ENCODE assay signal across 11 cellular contexts in the genomic region with DNA sequence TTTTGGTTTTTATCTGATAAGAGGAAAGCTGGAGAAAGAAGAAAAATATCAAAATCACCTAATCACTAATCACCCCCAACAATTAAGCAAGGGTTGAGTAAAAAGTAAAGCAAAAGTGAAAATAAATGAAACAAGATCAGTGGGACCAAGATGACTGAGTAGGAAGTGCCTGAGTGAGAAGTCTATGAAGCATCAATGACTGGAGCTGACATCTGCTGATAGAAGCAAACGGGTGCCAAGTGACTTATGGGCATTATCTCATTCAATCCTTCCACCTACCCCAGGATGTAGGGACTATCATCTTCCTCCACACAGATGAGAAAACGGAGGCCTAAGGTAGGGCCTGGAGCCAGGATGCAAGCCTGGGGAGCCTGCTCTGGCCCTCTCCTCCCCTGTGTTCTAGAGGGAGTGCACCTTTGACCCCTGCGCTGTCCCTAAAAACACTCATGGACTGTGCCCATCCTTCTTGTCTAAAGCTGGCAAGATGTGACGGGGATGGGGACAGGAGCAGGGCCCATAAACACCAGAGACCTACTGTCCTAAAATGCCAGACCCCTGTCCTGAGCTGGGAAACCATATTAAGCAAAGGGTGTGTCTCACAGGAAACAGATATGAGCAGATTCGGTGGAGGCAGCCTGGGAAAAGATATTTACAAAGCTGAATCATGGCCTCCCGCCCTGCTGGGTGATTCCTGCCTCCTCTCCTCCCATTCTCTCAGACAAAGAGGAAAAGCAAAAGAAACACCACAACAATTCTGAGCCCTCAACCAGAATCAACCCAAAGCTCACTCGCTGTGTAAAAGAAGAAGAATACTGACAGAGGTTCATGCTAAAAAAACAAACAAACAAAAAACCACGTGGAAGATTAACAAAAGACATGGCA.
DNase-seq lines count a peak whose midpoint lies in the region; ATAC-seq lines count a peak whose summit lies in the region.
"Had no signal": no experiment of that assay in that cellular context is flagged by ENCODE, and none has a peak within 500 bp of the region (broad histone marks: within the 10 kb centered on the region; RNA-seq: fewer than 3 reads in every experiment).

No MANE protein-coding gene starts in this region.

- peak; percentile 23 for DNase-seq in activated naive CD4-positive, alpha-beta T cell treated with anti-CD3 and anti-CD28 coated beads, Interleukin-2, amount 10 ng/mL, durations not matched to agents 7 days and 5 days
- DNase-seq in activated naive CD4-positive, alpha-beta T cell treated with Interleukin-2 at 50 U/mL for 16 hours: no peak
- peak; percentile 26 for DNase-seq in RPMI7951 (ENCODE audit: low read depth)
- no peak for DNase-seq in effector memory CD8-positive, alpha-beta T cell
- DNase-seq in stimulated activated naive CD8-positive, alpha-beta T cell treated with anti-CD3 and anti-CD28 coated beads, Interleukin-15, amount 100 ng/mL, for 72 hours: no peak
- DNase-seq in hippocampal formation (lab: John Stamatoyannopoulos, UW): no peak
- no peak for DNase-seq in nucleus accumbens (lab: John Stamatoyannopoulos, UW)
- DNase-seq: activated CD4-positive, alpha-beta T cell treated with anti-CD3 and anti-CD28 coated beads for 4 hours; BE2C; NCI-H2227 treated with DMSO at 0.1 percent for 48 hours had no signal

- no peak overlapping the region for H3K4me3 Mint-ChIP-seq in activated naive CD4-positive, alpha-beta T cell treated with anti-CD3 and anti-CD28 coated beads, Interleukin-2, amount 10 ng/mL, durations not matched to agents 7 days and 5 days
- H3K4me3 Mint-ChIP-seq in effector memory CD8-positive, alpha-beta T cell: peak overlapping the region in 1 of 2 donors; percentile 7
- H3K4me3 Mint-ChIP-seq in stimulated activated naive CD8-positive, alpha-beta T cell treated with anti-CD3 and anti-CD28 coated beads, Interleukin-15, amount 100 ng/mL, for 72 hours: no peak overlapping the region

- CTCF ChIA-PET in activated naive CD4-positive, alpha-beta T cell treated with anti-CD3 and anti-CD28 coated beads, Interleukin-2, amount 10 ng/mL, durations not matched to agents 7 days and 5 days (lab: Charles Lee): interaction anchor here (0.8 kb wide), 2 partner anchors 10 to 14 kb away, joined by 3 to 4 read pairs; no protein-coding TSS in a partner anchor

- peaks cover 17% of the 10 kb centered on the region for H3K36me3 Mint-ChIP-seq in activated naive CD4-positive, alpha-beta T cell treated with anti-CD3 and anti-CD28 coated beads, Interleukin-2, amount 10 ng/mL, durations not matched to agents 7 days and 5 days
- peaks cover 4% of the 10 kb centered on the region for H3K36me3 Mint-ChIP-seq in effector memory CD8-positive, alpha-beta T cell (ENCODE audit: insufficient read depth)

- H3K27ac Mint-ChIP-seq in activated naive CD4-positive, alpha-beta T cell treated with anti-CD3 and anti-CD28 coated beads, Interleukin-2, amount 10 ng/mL, durations not matched to agents 7 days and 5 days: peak overlapping the region; percentile 13
- peak overlapping the region; percentile 73 to 87 for H3K27ac Mint-ChIP-seq in effector memory CD8-positive, alpha-beta T cell
- H3K27ac Mint-ChIP-seq in stimulated activated naive CD8-positive, alpha-beta T cell treated with anti-CD3 and anti-CD28 coated beads, Interleukin-15, amount 100 ng/mL, for 72 hours: peak overlapping the region; percentile 34 to 74

- no peaks in the 10 kb centered on the region for H3K9me3 Mint-ChIP-seq in activated naive CD4-positive, alpha-beta T cell treated with anti-CD3 and anti-CD28 coated beads, Interleukin-2, amount 10 ng/mL, durations not matched to agents 7 days and 5 days
- H3K9me3 Mint-ChIP-seq in effector memory CD8-positive, alpha-beta T cell: no peaks in the 10 kb centered on the region
- H3K9me3 Mint-ChIP-seq in stimulated activated naive CD8-positive, alpha-beta T cell treated with anti-CD3 and anti-CD28 coated beads, Interleukin-15, amount 100 ng/mL, for 72 hours: no peaks in the 10 kb centered on the region

- peak; percentile 55 for ATAC-seq in effector memory CD8-positive, alpha-beta T cell (replicated peaks)
- ATAC-seq in stimulated activated naive CD8-positive, alpha-beta T cell treated with anti-CD3 and anti-CD28 coated beads, Interleukin-15, amount 100 ng/mL, for 72 hours: peak; percentile 88
- ATAC-seq in HG03469 (IDR thresholded peaks at IDR 0.05; ENCODE audit: unreplicated experiment): no peak

- H3K4me1 Mint-ChIP-seq in activated naive CD4-positive, alpha-beta T cell treated with anti-CD3 and anti-CD28 coated beads, Interleukin-2, amount 10 ng/mL, durations not matched to agents 7 days and 5 days: peaks cover 24% of the 10 kb centered on the region
- H3K4me1 Mint-ChIP-seq in effector memory CD8-positive, alpha-beta T cell (ENCODE audit: low read depth in 2 of 2): peaks cover 15 to 27% of the 10 kb centered on the region in 2 donors
- H3K4me1 Mint-ChIP-seq in stimulated activated naive CD8-positive, alpha-beta T cell treated with anti-CD3 and anti-CD28 coated beads, Interleukin-15, amount 100 ng/mL, for 72 hours: peaks cover 27% of the 10 kb centered on the region

- H3K27me3 Mint-ChIP-seq in activated naive CD4-positive, alpha-beta T cell treated with anti-CD3 and anti-CD28 coated beads, Interleukin-2, amount 10 ng/mL, durations not matched to agents 7 days and 5 days: no peaks in the 10 kb centered on the region
- no peaks in the 10 kb centered on the region for H3K27me3 Mint-ChIP-seq in effector memory CD8-positive, alpha-beta T cell
- H3K27me3 Mint-ChIP-seq in stimulated activated naive CD8-positive, alpha-beta T cell treated with anti-CD3 and anti-CD28 coated beads, Interleukin-15, amount 100 ng/mL, for 72 hours: no peaks in the 10 kb centered on the region

Comparison
In these comparisons a context has a peak if more than half of its experiments do, and no peak if none do; other contexts are left out.
1. DNase-seq: peak in activated naive CD4-positive, alpha-beta T cell treated with anti-CD3 and anti-CD28 coated beads, Interleukin-2, amount 10 ng/mL, durations not matched to agents 7 days and 5 days (single experiment) and RPMI7951 (single experiment); none in activated naive CD4-positive, alpha-beta T cell treated with Interleukin-2 at 50 U/mL for 16 hours (single experiment), effector memory CD8-positive, alpha-beta T cell (0 of 3), stimulated activated naive CD8-positive, alpha-beta T cell treated with anti-CD3 and anti-CD28 coated beads, Interleukin-15, amount 100 ng/mL, for 72 hours (0 of 2), hippocampal formation (0 of 2) and nucleus accumbens (0 of 56).
2. H3K27ac Mint-ChIP-seq: peak in every context shown above with its lines; median percentile 80 in effector memory CD8-positive, alpha-beta T cell; 54 in stimulated activated naive CD8-positive, alpha-beta T cell treated with anti-CD3 and anti-CD28 coated beads, Interleukin-15, amount 100 ng/mL, for 72 hours; 13 in activated naive CD4-positive, alpha-beta T cell treated with anti-CD3 and anti-CD28 coated beads, Interleukin-2, amount 10 ng/mL, durations not matched to agents 7 days and 5 days.